ENCODE assay signal across 31 cellular contexts in the genomic region with DNA sequence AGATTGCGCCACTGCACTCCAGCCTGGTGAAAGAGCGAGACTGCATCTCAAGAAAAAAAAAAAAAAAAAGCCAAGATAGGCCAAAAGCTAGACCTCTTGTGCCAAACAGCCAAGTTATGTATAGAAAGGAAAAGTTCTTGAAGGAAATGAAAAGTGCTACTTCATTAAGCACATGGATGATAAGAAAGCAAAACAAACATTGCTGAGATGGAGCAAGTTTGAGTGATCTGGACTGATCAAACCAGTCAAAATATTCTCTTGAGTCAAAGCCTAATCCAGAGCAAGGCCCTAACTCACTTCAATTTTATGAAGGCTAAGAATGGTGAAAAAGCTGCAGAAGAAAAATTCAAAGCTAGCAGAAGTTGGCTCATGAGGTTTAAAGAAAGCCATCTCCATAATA.
"Had no signal": no experiment of that assay in that cellular context is flagged by ENCODE, and none has a peak within 500 bp of the region (broad histone marks: within the 10 kb centered on the region; RNA-seq: fewer than 3 reads in every experiment).

No MANE protein-coding gene starts in this region.

- H3K4me1 ChIP-seq: body of pancreas, breast epithelium had no signal

- H3K4me3 ChIP-seq: adrenal gland, body of pancreas, breast epithelium had no signal

- H3K9me3 ChIP-seq: adrenal gland, body of pancreas, breast epithelium had no signal

- H3K4me1 Mint-ChIP-seq: activated CD4-positive, alpha-beta T cell treated with anti-CD3 and anti-CD28 coated beads, Interleukin-2, amount 10 ng/mL, durations not matched to agents 24 days and 14 days; activated naive CD8-positive, alpha-beta T cell treated with anti-CD3 and anti-CD28 coated beads for 36 hours; T-cell had no signal

- H3K4me3 Mint-ChIP-seq: activated CD4-positive, alpha-beta memory T cell treated with anti-CD3 and anti-CD28 coated beads for 36 hours; activated CD4-positive, alpha-beta T cell treated with anti-CD3 and anti-CD28 coated beads, Interleukin-2, amount 10 ng/mL, durations not matched to agents 24 days and 14 days; activated CD8-positive, alpha-beta T cell treated with anti-CD3 and anti-CD28 coated beads for 36 hours; activated naive CD8-positive, alpha-beta T cell treated with anti-CD3 and anti-CD28 coated beads for 36 hours; activated T-cell treated with anti-CD3 and anti-CD28 coated beads, Interleukin-2, amount 50 U/mL, for 24 hours; T-cell; T-helper 2 cell treated with Interferon-gamma antibody and Interleukin-4, amounts not matched to agents 5 μg/mL and 100 μg/mL, for 36 hours; WTC11 had no signal

- H3K27me3 ChIP-seq: adrenal gland, body of pancreas, brain microvascular endothelial cell, breast epithelium had no signal

- H3K36me3 ChIP-seq: adrenal gland, brain microvascular endothelial cell, breast epithelium, WERI-Rb-1 had no signal

- H3K27me3 Mint-ChIP-seq: activated CD4-positive, alpha-beta T cell treated with anti-CD3 and anti-CD28 coated beads, Interleukin-2, amount 10 ng/mL, durations not matched to agents 24 days and 14 days; activated CD8-positive, alpha-beta T cell treated with anti-CD3 and anti-CD28 coated beads for 36 hours; activated naive CD8-positive, alpha-beta T cell treated with anti-CD3 and anti-CD28 coated beads for 36 hours had no signal

- H3K36me3 Mint-ChIP-seq: activated CD4-positive, alpha-beta memory T cell treated with anti-CD3 and anti-CD28 coated beads for 36 hours; activated naive CD4-positive, alpha-beta T cell treated with anti-CD3 and anti-CD28 coated beads, Interleukin-2, amount 50 U/mL, for 72 hours; activated naive CD8-positive, alpha-beta T cell treated with anti-CD3 and anti-CD28 coated beads for 36 hours; T-cell; WTC11 had no signal

- ATAC-seq: activated CD8-positive, alpha-beta T cell treated with anti-CD3 and anti-CD28 coated beads for 36 hours; activated naive CD4-positive, alpha-beta T cell treated with anti-CD3 and anti-CD28 coated beads, Interleukin-2, amount 50 U/mL, for 72 hours; body of pancreas; T-cell; WTC11 had no signal

- H3K27ac Mint-ChIP-seq: activated CD4-positive, alpha-beta memory T cell treated with anti-CD3 and anti-CD28 coated beads for 36 hours; activated CD4-positive, alpha-beta T cell treated with anti-CD3 and anti-CD28 coated beads, Interleukin-2, amount 10 ng/mL, durations not matched to agents 24 days and 14 days; activated CD8-positive, alpha-beta T cell treated with anti-CD3 and anti-CD28 coated beads for 36 hours; activated naive CD4-positive, alpha-beta T cell treated with anti-CD3 and anti-CD28 coated beads, Interleukin-2, amount 50 U/mL, for 72 hours; activated naive CD8-positive, alpha-beta T cell treated with anti-CD3 and anti-CD28 coated beads for 36 hours; activated T-cell treated with anti-CD3 and anti-CD28 coated beads, Interleukin-2, amount 50 U/mL, for 24 hours; activated T-helper 2 cell treated with anti-CD3 and anti-CD28 coated beads, Interferon-gamma antibody, Interleukin-2, Interleukin-4, amounts not matched to agents 10 μg/mL and 5 μg/mL and 100 μg/mL, durations not matched to agents 14 hours and 24 hours and 36 hours; T-cell; T-helper 2 cell treated with Interferon-gamma antibody and Interleukin-4, amounts not matched to agents 5 μg/mL and 100 μg/mL, for 36 hours; WTC11 had no signal

- H3K27ac ChIP-seq: adrenal gland, body of pancreas, brain microvascular endothelial cell, breast epithelium, WERI-Rb-1 had no signal

- DNase-seq: activated CD4-positive, alpha-beta memory T cell treated with anti-CD3 and anti-CD28 coated beads for 36 hours; activated CD4-positive, alpha-beta T cell treated with anti-CD3 and anti-CD28 coated beads for 4 hours; activated CD4-positive, alpha-beta T cell treated with anti-CD3 and anti-CD28 coated beads, Interleukin-2, amount 10 ng/mL, durations not matched to agents 24 days and 14 days; activated CD4-positive, alpha-beta T cell treated with anti-CD3 and anti-CD28 coated beads, Interleukin-2, amount 50 U/mL, for 1 hour; activated CD4-positive, alpha-beta T cell treated with anti-CD3 and anti-CD28 coated beads, Interleukin-2, amount 50 U/mL, for 4 hours; activated CD4-positive, CD25-positive, alpha-beta regulatory T cell; activated CD4-positive, CD25-positive, alpha-beta regulatory T cell treated with anti-CD3 and anti-CD28 coated beads, Interleukin-2, amount 50 U/mL, for 72 hours; activated CD8-positive, alpha-beta memory T cell treated with anti-CD3 and anti-CD28 coated beads, Interleukin-2, amount 50 U/mL, for 4 hours; activated CD8-positive, alpha-beta T cell treated with anti-CD3 and anti-CD28 coated beads for 36 hours; activated effector memory CD4-positive, alpha-beta T cell treated with Interleukin-2 at 50 U/mL for 16 hours; activated gamma-delta T cell; activated naive CD4-positive, alpha-beta T cell treated with anti-CD3 and anti-CD28 coated beads, Interleukin-2, amount 50 U/mL, for 16 hours; activated naive CD4-positive, alpha-beta T cell treated with Interleukin-2 at 50 U/mL for 16 hours; activated naive CD8-positive, alpha-beta T cell treated with anti-CD3 and anti-CD28 coated beads for 36 hours; activated T-cell treated with anti-CD3 and anti-CD28 coated beads, Interleukin-2, amount 50 U/mL, for 24 hours; activated T-cell treated with anti-CD3 and anti-CD28 coated beads, Interleukin-2, amount 50 U/mL, for 48 hours; adrenal gland; amniotic stem cell; aorta; body of pancreas; brain microvascular endothelial cell; central memory CD4-positive, alpha-beta T cell; T-cell; T-helper 2 cell; T-helper 9 cell; WERI-Rb-1 had no signal
